8 cellular contexts compared by ENCODE assay signal in genomic region chr4:170027181-170027829, GRCh38. TPM values are rescaled to one million over a fixed set of nuclear protein-coding genes. Genes with fewer than 3 reads are reported as not detected.
DNase-seq lines count a peak whose midpoint lies in the region; ATAC-seq and TF ChIP-seq lines count a peak whose summit lies in the region.

No MANE protein-coding gene starts in this region.

- no peaks in the 10 kb centered on the region for H4K20me1 ChIP-seq in osteoblast (ENCODE audit: insufficient read depth, low read length)

- H3K36me3 Mint-ChIP-seq in HFFc6 (ENCODE audit: low read depth): peaks cover 8% of the 10 kb centered on the region
- peaks cover 2% of the 10 kb centered on the region for H3K36me3 Mint-ChIP-seq in activated naive CD8-positive, alpha-beta T cell treated with anti-CD3 and anti-CD28 coated beads, Interleukin-2, amount 50 U/mL, for 24 hours (ENCODE audit: low read depth)

- peaks cover 5% of the 10 kb centered on the region; the same call in 1 of the 2 replicates for H3K9me3 Mint-ChIP-seq in HFFc6
- peaks cover 5% of the 10 kb centered on the region for H3K9me3 Mint-ChIP-seq in activated naive CD8-positive, alpha-beta T cell treated with anti-CD3 and anti-CD28 coated beads, Interleukin-2, amount 50 U/mL, for 24 hours

- ATAC-seq in activated naive CD8-positive, alpha-beta T cell treated with anti-CD3 and anti-CD28 coated beads, Interleukin-2, amount 50 U/mL, for 24 hours: peak; percentile 58
- ATAC-seq in Right ventricle myocardium superior (ENCODE audit: poor library complexity): peak; percentile 98

- TF ChIP-seq CTCF in HFFc6 (IDR thresholded peaks at IDR 0.05) (no peak), NB4 (IDR thresholded peaks at IDR 0.05; ENCODE audit: low read depth, low read length) (no peak), osteoblast (IDR thresholded peaks at IDR 0.05; ENCODE audit: extremely low read depth, low read depth, low read length) (no peak)

- no peaks in the 10 kb centered on the region for H3K9me3 ChIP-seq in osteoblast (ENCODE audit: low read depth, low read length)

- H3K36me3 ChIP-seq in osteoblast (ENCODE audit: insufficient read depth, low read length): no peaks in the 10 kb centered on the region

- H3K27me3 Mint-ChIP-seq in HFFc6 (ENCODE audit: insufficient read depth): peaks cover 19% of the 10 kb centered on the region
- H3K27me3 Mint-ChIP-seq in activated naive CD8-positive, alpha-beta T cell treated with anti-CD3 and anti-CD28 coated beads, Interleukin-2, amount 50 U/mL, for 24 hours: peaks cover 37% of the 10 kb centered on the region

- H3K4me3 Mint-ChIP-seq in HFFc6: peak overlapping the region; percentile 89
- peak overlapping the region; percentile 84 for H3K4me3 Mint-ChIP-seq in activated naive CD8-positive, alpha-beta T cell treated with anti-CD3 and anti-CD28 coated beads, Interleukin-2, amount 50 U/mL, for 24 hours

- peak overlapping the region; percentile 92 for H3K4me2 ChIP-seq in osteoblast (ENCODE audit: insufficient read depth, low read length)

- H3K4me1 ChIP-seq in osteoblast (ENCODE audit: insufficient read depth, low read length): no peaks in the 10 kb centered on the region

- no peaks in the 10 kb centered on the region for H3K79me2 ChIP-seq in osteoblast (ENCODE audit: insufficient read depth, low read length)

- peaks cover 18% of the 10 kb centered on the region for H3K4me1 Mint-ChIP-seq in HFFc6 (ENCODE audit: low read depth)
- peaks cover 13% of the 10 kb centered on the region for H3K4me1 Mint-ChIP-seq in activated naive CD8-positive, alpha-beta T cell treated with anti-CD3 and anti-CD28 coated beads, Interleukin-2, amount 50 U/mL, for 24 hours

- H3K27ac ChIP-seq in osteoblast (ENCODE audit: low read depth, low read length): peak overlapping the region; percentile 54
- H3K27ac ChIP-seq in temporal lobe (ENCODE audit: low read depth, low read length): peak overlapping the region; percentile 22

- H3K27me3 ChIP-seq in osteoblast (ENCODE audit: insufficient read depth, low read length): peaks cover 21% of the 10 kb centered on the region

- no peak overlapping the region for H3K27ac Mint-ChIP-seq in HFFc6
- H3K27ac Mint-ChIP-seq in activated naive CD8-positive, alpha-beta T cell treated with anti-CD3 and anti-CD28 coated beads, Interleukin-2, amount 50 U/mL, for 24 hours: peak overlapping the region; percentile 86

- intact Hi-C loops in Right ventricle myocardium superior (cut with DNase I): loop anchor here (10.0 kb wide), 1 partner anchor 413 kb away; the partner anchor contains the start of gene NEK1

- peak overlapping the region; percentile 98 for H2AFZ ChIP-seq in osteoblast (ENCODE audit: low read length)

- TF ChIP-seq POLR2A in NB4 (IDR thresholded peaks at IDR 0.05; ENCODE audit: extremely low read depth, insufficient read length): no peak

- peak; percentile 97 for DNase-seq in GM03348 (ENCODE audit: low spot score)
- peak; percentile 94 for DNase-seq in HFFc6
- DNase-seq in NB4 (ENCODE audit: low read depth): peak; percentile 90
- peak; percentile 89 for DNase-seq in SW480 (ENCODE audit: low spot score)
- DNase-seq in activated naive CD8-positive, alpha-beta T cell treated with anti-CD3 and anti-CD28 coated beads, Interleukin-2, amount 50 U/mL, for 24 hours: peak; percentile 93
- DNase-seq in Right ventricle myocardium superior: peak; percentile 95
- DNase-seq in osteoblast (ENCODE audit: insufficient read length, low spot score, missing footprints): peak; percentile 96

- peak overlapping the region; percentile 69 for H3K4me3 ChIP-seq in NB4 (ENCODE audit: low read depth, low read length)
- peak overlapping the region; percentile 82 for H3K4me3 ChIP-seq in osteoblast (ENCODE audit: insufficient read depth, low read length)

RNA-seq across cellular contexts. Expression of gene MFAP3L, which starts 1.1 kb away (rescaled TPM):
- total RNA-seq in HFFc6 (2021; fragmentation: NEBNext Ultra II Directional; extraction: Animal tissue kit (Norgen Biotek cat#: 25700)): 1 to 10 TPM in 5 of 6 experiments, under 1 TPM in 1; 0.94 to 6.4 (median 2.1) TPM
- total RNA-seq in Right ventricle myocardium superior (3.6 TPM), osteoblast (7.6 and 8.0 TPM in 2 replicates), temporal lobe (10.8 TPM)

Comparison
In these comparisons a context has a peak if more than half of its experiments do, and no peak if none do; other contexts are left out.
1. Peak in every context shown above with its lines: DNase-seq, ATAC-seq, H3K4me3 ChIP-seq and H3K27ac ChIP-seq.